Comparison of ENCODE assay signal across 11 cellular contexts in genomic region chr2:150410809-150411208, GRCh38.
DNase-seq lines count a peak whose midpoint lies in the region; ATAC-seq and TF ChIP-seq lines count a peak whose summit lies in the region.
"Had no signal": no experiment of that assay in that cellular context is flagged by ENCODE, and none has a peak within 500 bp of the region (broad histone marks: within the 10 kb centered on the region; RNA-seq: fewer than 3 reads in every experiment).

No MANE protein-coding gene starts in this region.

- H3K9ac ChIP-seq in adipocyte (ENCODE audit: low read length) = no peak overlapping the region

- intact Hi-C loops in heart left ventricle (cut with DNase I) = no loop called here

- TF ChIP-seq CTCF in cardiac muscle cell (IDR thresholded peaks at IDR 0.05; ENCODE audit: low read depth, low read length) (no peak), heart left ventricle (IDR thresholded peaks at IDR 0.05) (no peak)

- H3K27ac ChIP-seq in cardiac muscle cell (no peak overlapping the region), heart left ventricle (no peak overlapping the region)

- ATAC-seq in heart left ventricle = no peak
- no peak for ATAC-seq in HG03280 (IDR thresholded peaks at IDR 0.05; ENCODE audit: unreplicated experiment)
- ATAC-seq: naive thymus-derived CD8-positive, alpha-beta T cell had no signal

- H3K4me1 ChIP-seq in cardiac muscle cell (ENCODE audit: low read depth) (peaks cover 11% of the 10 kb centered on the region), heart left ventricle (no peaks in the 10 kb centered on the region), adipocyte (ENCODE audit: control insufficient read depth, insufficient read depth, low read length) (peaks cover 10% of the 10 kb centered on the region)

- peak; percentile 72 to 84 for DNase-seq in cardiac muscle cell (ENCODE audit: low read depth in 1 of 2, low spot score in 1 of 2)
- no peak for DNase-seq in heart left ventricle
- DNase-seq in adipocyte (ENCODE audit: low read depth) = peak; percentile 47
- peak; percentile 63 for DNase-seq in iPS-NIHi7 (ENCODE audit: extremely low spot score)
- DNase-seq in NCI-H526 (lab: John Stamatoyannopoulos, UW) = no peak
- no peak for DNase-seq in DMS53 treated with DMSO at 0.1 percent for 48 hours (lab: John Stamatoyannopoulos, UW; ENCODE audit: unreplicated experiment)
- DNase-seq in NCI-H1417 treated with DMSO at 0.1 percent for 48 hours (lab: John Stamatoyannopoulos, UW) = no peak
- DNase-seq: 8988T; naive thymus-derived CD8-positive, alpha-beta T cell had no signal

- peaks cover 12% of the 10 kb centered on the region for H3K27me3 ChIP-seq in cardiac muscle cell
- no peaks in the 10 kb centered on the region for H3K27me3 ChIP-seq in heart left ventricle
- no peaks in the 10 kb centered on the region for H3K27me3 ChIP-seq in adipocyte (replicated peaks; ENCODE audit: control insufficient read depth, insufficient read depth, low read length)
- H3K27me3 ChIP-seq: thyroid gland had no signal

- 79 to 87% (median 82%) methylated on average over 3 of the region's 3 CpGs for WGBS in heart left ventricle, 4 donors

- TF ChIP-seq POLR2A in heart left ventricle (IDR thresholded peaks at IDR 0.05) = no peak

- H3K36me3 ChIP-seq in cardiac muscle cell (no peaks in the 10 kb centered on the region), heart left ventricle (no peaks in the 10 kb centered on the region), adipocyte (ENCODE audit: control insufficient read depth, insufficient read depth, low read length, severe bottlenecking) (no peaks in the 10 kb centered on the region)
- H3K36me3 ChIP-seq: thyroid gland had no signal

- H3K4me3 ChIP-seq in cardiac muscle cell = no peak overlapping the region
- H3K4me3 ChIP-seq in heart left ventricle = no peak overlapping the region
- H3K4me3 ChIP-seq in adipocyte (ENCODE audit: low read length) = no peak overlapping the region
- H3K4me3 ChIP-seq: thyroid gland had no signal

- H3K9me3 ChIP-seq in cardiac muscle cell (ENCODE audit: low read depth) (no peaks in the 10 kb centered on the region), heart left ventricle (no peaks in the 10 kb centered on the region), adipocyte (ENCODE audit: control insufficient read depth, low read length) (no peaks in the 10 kb centered on the region)
- H3K9me3 ChIP-seq: thyroid gland had no signal

Comparison
In these comparisons a context has a peak if more than half of its experiments do, and no peak if none do; other contexts are left out.
1. DNase-seq: peak in cardiac muscle cell (2 of 2), adipocyte (single experiment) and iPS-NIHi7 (single experiment); none in heart left ventricle (0 of 5), NCI-H526 (0 of 2), DMS53 treated with DMSO at 0.1 percent for 48 hours (single experiment) and NCI-H1417 treated with DMSO at 0.1 percent for 48 hours (single experiment).